10 cellular contexts compared by ENCODE assay signal in the genomic region with DNA sequence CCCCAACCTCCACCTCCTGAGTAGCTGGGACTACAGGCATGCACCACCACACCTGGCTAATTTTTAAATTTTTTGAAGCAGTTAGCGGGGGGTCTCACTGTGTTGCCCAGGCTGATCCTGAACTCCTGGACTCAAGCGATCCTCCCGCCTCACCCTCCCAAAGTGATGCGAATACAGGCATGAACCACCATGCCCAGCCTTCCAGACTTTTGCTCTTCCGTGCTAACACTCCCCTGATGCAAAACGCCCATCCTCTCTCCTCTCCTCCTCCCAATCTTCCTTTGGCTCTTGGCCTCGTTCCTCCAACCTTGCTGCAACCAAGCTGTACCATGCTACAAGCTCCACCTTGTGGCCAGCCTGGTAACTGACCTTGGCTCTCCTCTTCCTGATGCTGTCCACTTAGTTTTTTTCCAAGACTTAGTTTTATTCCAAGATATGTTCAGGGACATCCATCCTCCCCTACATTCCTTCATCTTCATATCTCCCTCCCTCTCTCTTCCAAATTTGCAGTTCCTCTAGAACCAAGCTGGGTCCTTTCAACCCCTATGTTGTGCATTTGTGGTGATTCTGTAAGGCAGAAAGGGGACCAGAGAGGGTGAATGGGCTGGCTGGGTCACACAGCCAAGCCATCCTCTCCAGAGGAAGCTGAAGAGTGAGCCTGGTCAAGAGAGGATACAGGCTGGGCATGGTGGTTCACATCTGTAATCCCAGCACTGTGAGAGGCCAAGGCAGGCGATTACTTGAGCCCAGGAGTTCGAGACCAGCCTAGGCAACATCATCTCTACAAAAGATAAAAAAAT. TPM values are rescaled to one million over a fixed set of nuclear protein-coding genes. Genes with fewer than 3 reads are reported as not detected.
DNase-seq lines count a peak whose midpoint lies in the region; ATAC-seq, FAIRE-seq and TF ChIP-seq lines count a peak whose summit lies in the region.
"Had no signal": no experiment of that assay in that cellular context is flagged by ENCODE, and none has a peak within 500 bp of the region (broad histone marks: within the 10 kb centered on the region; RNA-seq: fewer than 3 reads in every experiment).

No MANE protein-coding gene starts in this region.

- CTCF ChIA-PET in A549 (lab: Yijun Ruan, JAX) (interaction anchor here (0.9 to 1.5 kb wide), 2 partner anchors 13 to 24 kb away, joined by 3 to 9 read pairs; no protein-coding TSS in a partner anchor), RWPE1 (lab: Yijun Ruan, JAX) (interaction anchor here (0.6 to 1.3 kb wide), 7 partner anchors 10 to 1906 kb away, joined by 3 to 5 read pairs (median 3); no protein-coding TSS in a partner anchor)

- H3K4me3 ChIP-seq in A549 (no peak overlapping the region), DOHH2 (ENCODE audit: low read length) (no peak overlapping the region), foreskin fibroblast (ENCODE audit: low read depth in 1 of 2, low read length in 2 of 2) (no peak overlapping the region)
- H3K4me3 ChIP-seq: ovary had no signal

- H3K36me3 ChIP-seq in DOHH2 (ENCODE audit: control insufficient read depth, low read length): no peaks in the 10 kb centered on the region
- H3K36me3 ChIP-seq: ovary had no signal

- no peaks in the 10 kb centered on the region for H3K79me2 ChIP-seq in DOHH2 (ENCODE audit: control insufficient read depth, low read length)

- no peak for TF ChIP-seq EP300 in A549 (IDR thresholded peaks at IDR 0.05)

- peaks cover 6% of the 10 kb centered on the region; the same call in 1 of the 3 replicates for H3K4me1 ChIP-seq in A549
- H3K4me1 ChIP-seq in DOHH2 (ENCODE audit: control insufficient read depth, low read length): no peaks in the 10 kb centered on the region

- TF ChIP-seq POLR2A in A549 (IDR thresholded peaks at IDR 0.05; ENCODE audit: low read length): no peak

- no peaks in the 10 kb centered on the region for H3K9me2 ChIP-seq in DOHH2 (replicated peaks; ENCODE audit: control insufficient read depth, low read length)

- ATAC-seq in A549 (no peak; a peak in 1 of 6 replicates), HG03565 (IDR thresholded peaks at IDR 0.05; ENCODE audit: unreplicated experiment) (no peak)

- no peaks in the 10 kb centered on the region for H4K20me1 ChIP-seq in DOHH2 (ENCODE audit: control insufficient read depth, insufficient read depth, low read depth, low read length)

- POLR2A ChIA-PET in A549 (lab: Yijun Ruan, JAX) (no interaction called here), RWPE1 (lab: Yijun Ruan, JAX; ENCODE audit: low non-redundant PET) (no interaction called here)

- H3K27ac ChIP-seq in A549 (no peak overlapping the region), DOHH2 (ENCODE audit: low read depth, low read length) (no peak overlapping the region), RWPE1 (no peak overlapping the region)
- H3K27ac ChIP-seq: ovary had no signal

- DNase-seq in A549 (ENCODE audit: low read depth in 1 of 2, low spot score in 1 of 2): peak in 1 of 2 experiments; percentile 59
- DNase-seq in RWPE1 (ENCODE audit: low spot score): no peak
- peak in 1 of 2 donors; percentile 26 for DNase-seq in foreskin fibroblast
- no peak for DNase-seq in NCI-H2196 (lab: John Stamatoyannopoulos, UW; ENCODE audit: unreplicated experiment)
- DNase-seq in NCI-H526 (lab: John Stamatoyannopoulos, UW): no peak
- DNase-seq in hepatic stellate cell (ENCODE audit: low spot score): no peak
- DNase-seq: NCI-H187 treated with DMSO at 0.1 percent for 48 hours, ovary had no signal

- no peaks in the 10 kb centered on the region for H3K27me3 ChIP-seq in DOHH2 (ENCODE audit: control insufficient read depth, low read length)
- H3K27me3 ChIP-seq: ovary had no signal

- TF ChIP-seq CTCF in A549 (IDR thresholded peaks at IDR 0.05) (peak; percentile 13; the same call in 1 of the 3 replicates), DOHH2 (IDR thresholded peaks at IDR 0.05; ENCODE audit: low read depth, low read length, poor library complexity, severe bottlenecking) (peak; percentile 78), RWPE1 (conservative IDR thresholded peaks at IDR 0.05; ENCODE audit: low read depth) (peak; percentile 21; the same call in 1 of the 2 replicates), foreskin fibroblast (IDR thresholded peaks at IDR 0.05; ENCODE audit: low read depth, low read length) (peak; percentile 34)

- no peak for FAIRE-seq in A549 (lab: Jason Lieb, UNC)

- WGBS in A549 (ENCODE audit: missing lambda C conversion rate): 48% methylated on average over 9 of the region's 9 CpGs

- TF ChIP-seq RAD21 in A549 (conservative IDR thresholded peaks at IDR 0.05 in 1 of 2, IDR thresholded peaks at IDR 0.05 in 1 of 2): no peak

- H3F3A ChIP-seq in DOHH2 (ENCODE audit: control insufficient read depth, insufficient read depth): no peaks in the 10 kb centered on the region

- H3K9me3 ChIP-seq in A549 (peaks cover 17% of the 10 kb centered on the region), DOHH2 (ENCODE audit: control insufficient read depth, insufficient read depth, low read length) (peaks cover 14% of the 10 kb centered on the region; the same call in 1 of the 2 replicates)

- H3K4me2 ChIP-seq in A549 (no peak overlapping the region), DOHH2 (ENCODE audit: low read length) (no peak overlapping the region)

TF ChIP-seq in A549, 52 proteins besides CTCF, POLR2A, EP300 and RAD21:
- no peak for TF ChIP-seq RCOR1 (IDR thresholded peaks at IDR 0.05; ENCODE audit: low read depth, low read length)
- no peak for TF ChIP-seq MAZ (IDR thresholded peaks at IDR 0.05; ENCODE audit: borderline replicate concordance, low read depth, low read length)
- no peak for TF ChIP-seq E2F6 (IDR thresholded peaks at IDR 0.05; ENCODE audit: borderline replicate concordance, low read depth)
- no peak for TF ChIP-seq SREBF2 (IDR thresholded peaks at IDR 0.05)
- no peak for TF ChIP-seq RARB (CRISPR knock-in tag; IDR thresholded peaks at IDR 0.05)
- TF ChIP-seq JUN (IDR thresholded peaks at IDR 0.05): no peak
- TF ChIP-seq, protein P1, sequence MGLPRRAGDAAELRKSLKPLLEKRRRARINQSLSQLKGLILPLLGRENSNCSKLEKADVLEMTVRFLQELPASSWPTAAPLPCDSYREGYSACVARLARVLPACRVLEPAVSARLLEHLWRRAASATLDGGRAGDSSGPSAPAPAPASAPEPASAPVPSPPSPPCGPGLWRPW (IDR thresholded peaks at IDR 0.05): no peak
- TF ChIP-seq NR3C1 (IDR thresholded peaks at IDR 0.05): no peak
- TF ChIP-seq TFCP2L1 (CRISPR knock-in tag; IDR thresholded peaks at IDR 0.05): no peak
- no peak for TF ChIP-seq BCL3 (IDR thresholded peaks at IDR 0.05)
- no peak for TF ChIP-seq HEYL (CRISPR knock-in tag; IDR thresholded peaks at IDR 0.05)
- TF ChIP-seq MAFK (IDR thresholded peaks at IDR 0.05; ENCODE audit: partially characterized antibody): no peak
- TF ChIP-seq MAX (IDR thresholded peaks at IDR 0.05): no peak
- TF ChIP-seq, protein P2, sequence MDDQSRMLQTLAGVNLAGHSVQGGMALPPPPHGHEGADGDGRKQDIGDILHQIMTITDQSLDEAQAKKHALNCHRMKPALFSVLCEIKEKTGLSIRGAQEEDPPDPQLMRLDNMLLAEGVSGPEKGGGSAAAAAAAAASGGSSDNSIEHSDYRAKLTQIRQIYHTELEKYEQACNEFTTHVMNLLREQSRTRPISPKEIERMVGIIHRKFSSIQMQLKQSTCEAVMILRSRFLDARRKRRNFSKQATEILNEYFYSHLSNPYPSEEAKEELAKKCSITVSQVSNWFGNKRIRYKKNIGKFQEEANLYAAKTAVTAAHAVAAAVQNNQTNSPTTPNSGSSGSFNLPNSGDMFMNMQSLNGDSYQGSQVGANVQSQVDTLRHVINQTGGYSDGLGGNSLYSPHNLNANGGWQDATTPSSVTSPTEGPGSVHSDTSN (IDR thresholded peaks at IDR 0.05): no peak
- no peak for TF ChIP-seq KDM5A (IDR thresholded peaks at IDR 0.05)
- TF ChIP-seq CEBPB (IDR thresholded peaks at IDR 0.05): no peak
- TF ChIP-seq PHF8 (IDR thresholded peaks at IDR 0.05; ENCODE audit: borderline replicate concordance, low read depth): no peak
- no peak for TF ChIP-seq ELK1 (IDR thresholded peaks at IDR 0.05; ENCODE audit: low read depth, low read length)

RNA-seq across cellular contexts. Expression of gene TINCR, which starts 32.8 kb away (rescaled TPM):
- polyA plus RNA-seq in A549 (2011; rRNA removed) (1.2 TPM in 2 replicates), A549 (2017; fragmentation: RNase III; extraction: RNeasy Plus Mini Kit Qiagen cat#74134 plus additional on column Dnase treatment) (1.6 to 1.9 TPM (median 1.8 TPM) in 3 replicates)
- 1.2 and 1.3 TPM in 2 replicates for polyA plus RNA-seq in A549 (2012; cell fraction: cytosol; rRNA removed)
- 0.54 and 1.3 TPM in 2 replicates for polyA plus RNA-seq in A549 (2012; cell fraction: nucleus; rRNA removed)
- 1.1 and 1.4 TPM in 2 replicates for polyA minus RNA-seq in A549 (2011; rRNA and poly(A)+ RNA removed)

Comparison
In these comparisons a context has a peak if more than half of its experiments do, and no peak if none do; other contexts are left out.
1. CTCF ChIP-seq: peak in every context shown above with its lines; median percentile 78 in DOHH2; 34 in foreskin fibroblast; 21 in RWPE1; 13 in A549.